ENCODE assay signal across 15 cellular contexts in the genomic region with DNA sequence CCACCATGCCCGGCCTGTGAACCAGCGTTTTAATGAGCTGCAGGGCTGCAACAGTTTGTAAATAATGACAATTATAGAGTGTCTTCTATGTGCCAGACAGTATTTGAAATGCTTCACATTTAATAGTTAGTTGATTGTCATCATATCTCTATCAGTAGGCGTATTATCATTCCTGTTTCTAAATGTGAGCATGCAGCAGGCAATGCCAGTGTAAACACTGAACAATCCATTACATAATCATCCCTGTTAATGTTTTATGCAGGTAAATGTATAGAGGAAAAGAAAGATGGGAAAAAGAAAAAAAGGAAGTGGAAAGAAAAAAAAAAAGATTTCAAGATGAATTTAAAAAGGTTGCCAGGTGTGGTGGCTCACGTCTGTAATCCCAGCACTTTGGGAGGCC. TPM values are rescaled to one million over a fixed set of nuclear protein-coding genes. Genes with fewer than 3 reads are reported as not detected.
DNase-seq lines count a peak whose midpoint lies in the region; ATAC-seq and TF ChIP-seq lines count a peak whose summit lies in the region.
"Had no signal": no experiment of that assay in that cellular context is flagged by ENCODE, and none has a peak within 500 bp of the region (broad histone marks: within the 10 kb centered on the region; RNA-seq: fewer than 3 reads in every experiment).

No MANE protein-coding gene starts in this region.

- intact Hi-C loops in natural killer cell (cut with micrococcal nuclease) = no loop called here

- H3K27ac Mint-ChIP-seq in natural killer cell (peak overlapping the region; percentile 2 to 14), brain (peak overlapping the region in 3 of 5 experiments; percentile 32 to 80 (median 76)), nephron progenitor cell (peak overlapping the region; percentile 58), progenitor cell of endocrine pancreas (no peak overlapping the region)
- H3K27ac Mint-ChIP-seq in natural killer cell treated with Interleukin-12 subunit alpha and Interleukin-12 subunit beta and Interleukin-15 and Interleukin-18, amount 100 ng/mL, for 72 hours = no peak overlapping the region

- H3K9me3 Mint-ChIP-seq in natural killer cell (no peaks in the 10 kb centered on the region), brain (peaks cover 13 to 28% (median 22%) of the 10 kb centered on the region in 5 experiments), nephron progenitor cell (peaks cover 29% of the 10 kb centered on the region), progenitor cell of endocrine pancreas (ENCODE audit: low read depth) (peaks cover 16% of the 10 kb centered on the region)
- peaks cover 2% of the 10 kb centered on the region for H3K9me3 Mint-ChIP-seq in natural killer cell treated with Interleukin-12 subunit alpha and Interleukin-12 subunit beta and Interleukin-15 and Interleukin-18, amount 100 ng/mL, for 72 hours

- H3K36me3 Mint-ChIP-seq in natural killer cell (peaks cover 6% of the 10 kb centered on the region), brain (peaks cover 77% of the 10 kb centered on the region), nephron progenitor cell (ENCODE audit: low read depth) (peaks cover 68% of the 10 kb centered on the region), progenitor cell of endocrine pancreas (ENCODE audit: insufficient read depth) (peaks cover 29% of the 10 kb centered on the region)
- peaks cover 13% of the 10 kb centered on the region for H3K36me3 Mint-ChIP-seq in natural killer cell treated with Interleukin-12 subunit alpha and Interleukin-12 subunit beta and Interleukin-15 and Interleukin-18, amount 100 ng/mL, for 72 hours

- TF ChIP-seq CTCF in natural killer cell (IDR thresholded peaks at IDR 0.05) (no peak), brain (conservative IDR thresholded peaks at IDR 0.05) (no peak), nephron progenitor cell (IDR thresholded peaks at IDR 0.05) (no peak), progenitor cell of endocrine pancreas (IDR thresholded peaks at IDR 0.05; ENCODE audit: unreplicated experiment) (no peak)

- no peak for DNase-seq in natural killer cell
- DNase-seq in natural killer cell treated with Interleukin-12 subunit alpha and Interleukin-12 subunit beta and Interleukin-15 and Interleukin-18, amount 100 ng/mL, for 72 hours (ENCODE audit: low spot score) = no peak
- no peak for DNase-seq in left lobe of liver (ENCODE audit: low spot score)
- no peak for DNase-seq in nephron progenitor cell
- DNase-seq in progenitor cell of endocrine pancreas (ENCODE audit: low spot score, unreplicated experiment) = no peak
- no peak for DNase-seq in NCI-H2107 (lab: John Stamatoyannopoulos, UW)
- no peak for DNase-seq in GM19238 (ENCODE audit: insufficient read length, low spot score)
- DNase-seq: Caco-2; CD8-positive, alpha-beta memory T cell; DND-41; GDM1; IMR-90 had no signal

- ATAC-seq in natural killer cell (no peak), left lobe of liver (peak; percentile 59)
- no peak for ATAC-seq in natural killer cell treated with Interleukin-12 subunit alpha and Interleukin-12 subunit beta and Interleukin-15 and Interleukin-18, amount 100 ng/mL, for 72 hours
- ATAC-seq: HCT116 had no signal

- H3K27me3 Mint-ChIP-seq in natural killer cell (ENCODE audit: low read depth in 2 of 2) = no peaks in the 10 kb centered on the region
- H3K27me3 Mint-ChIP-seq in natural killer cell treated with Interleukin-12 subunit alpha and Interleukin-12 subunit beta and Interleukin-15 and Interleukin-18, amount 100 ng/mL, for 72 hours = no peaks in the 10 kb centered on the region
- H3K27me3 Mint-ChIP-seq in brain = no peaks in the 10 kb centered on the region
- H3K27me3 Mint-ChIP-seq in nephron progenitor cell (ENCODE audit: low read depth, poor library complexity) = no peaks in the 10 kb centered on the region
- no peaks in the 10 kb centered on the region for H3K27me3 Mint-ChIP-seq in progenitor cell of endocrine pancreas
- H3K27me3 Mint-ChIP-seq: CD8-positive, alpha-beta memory T cell had no signal

- H3K4me3 Mint-ChIP-seq in natural killer cell = no peak overlapping the region
- no peak overlapping the region for H3K4me3 Mint-ChIP-seq in natural killer cell treated with Interleukin-12 subunit alpha and Interleukin-12 subunit beta and Interleukin-15 and Interleukin-18, amount 100 ng/mL, for 72 hours
- no peak overlapping the region for H3K4me3 Mint-ChIP-seq in brain
- no peak overlapping the region for H3K4me3 Mint-ChIP-seq in nephron progenitor cell
- no peak overlapping the region for H3K4me3 Mint-ChIP-seq in progenitor cell of endocrine pancreas (ENCODE audit: low read depth)
- H3K4me3 Mint-ChIP-seq: CD14-positive monocyte; CD8-positive, alpha-beta memory T cell had no signal

- H3K4me1 Mint-ChIP-seq in natural killer cell (peaks cover 56 to 60% of the 10 kb centered on the region in 2 donors), brain (peaks cover 9% of the 10 kb centered on the region), nephron progenitor cell (peaks cover 5% of the 10 kb centered on the region), progenitor cell of endocrine pancreas (ENCODE audit: low read depth) (no peaks in the 10 kb centered on the region)
- peaks cover 27 to 41% of the 10 kb centered on the region in 2 donors for H3K4me1 Mint-ChIP-seq in natural killer cell treated with Interleukin-12 subunit alpha and Interleukin-12 subunit beta and Interleukin-15 and Interleukin-18, amount 100 ng/mL, for 72 hours (ENCODE audit: low read depth in 2 of 2)

RNA-seq across cellular contexts. Expression of a gene that starts 52.3 kb away (rescaled TPM):
- total RNA-seq in natural killer cell (100 to 1,000 TPM; 103 to 131 (median 105) TPM), left lobe of liver (17.1 TPM), progenitor cell of endocrine pancreas (40.9 and 42.5 TPM in 2 replicates)
- total RNA-seq in natural killer cell treated with Interleukin-12 subunit alpha and Interleukin-12 subunit beta and Interleukin-15 and Interleukin-18, amount 100 ng/mL, for 72 hours = 10 to 100 TPM; 28.5 to 48.5 TPM
- polyA plus RNA-seq in brain (ENCODE audit: insufficient read depth, low read depth, low replicate concordance) = 10.6 TPM

Comparison
In these comparisons a context has a peak if more than half of its experiments do, and no peak if none do; other contexts are left out.
1. H3K27ac Mint-ChIP-seq: peak in natural killer cell (2 of 2), brain (3 of 5) and nephron progenitor cell (single experiment); none in natural killer cell treated with Interleukin-12 subunit alpha and Interleukin-12 subunit beta and Interleukin-15 and Interleukin-18, amount 100 ng/mL, for 72 hours (0 of 2) and progenitor cell of endocrine pancreas (single experiment).